In the genomic region with DNA sequence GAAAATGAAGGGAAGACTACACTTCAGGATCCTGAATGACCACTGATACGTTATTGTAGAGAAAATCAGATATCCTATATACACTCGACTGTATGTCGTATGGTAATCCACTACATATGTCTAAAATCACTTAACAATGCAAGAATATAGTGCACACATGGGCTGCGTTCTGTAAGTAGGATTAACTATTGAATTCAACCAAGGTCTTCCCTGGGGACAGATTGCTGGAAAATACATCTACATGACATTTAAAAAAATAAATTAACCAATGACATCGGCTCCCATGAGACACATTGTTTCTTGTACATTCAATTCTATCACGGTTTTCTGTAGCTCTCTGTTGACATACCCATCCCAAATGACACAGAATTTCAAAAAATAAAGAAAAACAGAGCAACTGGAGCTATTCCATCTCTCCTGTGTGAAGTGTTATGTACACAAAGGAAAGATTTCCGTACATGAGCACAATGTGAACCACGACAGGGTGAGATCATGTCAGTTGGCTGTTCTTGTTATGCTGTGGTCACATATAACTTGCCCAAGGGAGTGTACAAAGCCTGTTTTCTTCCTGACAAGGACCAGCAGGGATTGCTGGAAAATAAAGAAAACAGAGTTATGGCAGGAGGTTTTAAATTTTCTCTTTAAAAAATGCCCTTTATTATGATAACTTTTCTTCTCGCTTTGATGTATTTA, we compare ENCODE assay signal across 17 cellular contexts. TPM values are rescaled to one million over a fixed set of nuclear protein-coding genes. Genes with fewer than 3 reads are reported as not detected.
DNase-seq lines count a peak whose midpoint lies in the region; ATAC-seq and TF ChIP-seq lines count a peak whose summit lies in the region.
"Had no signal": no experiment of that assay in that cellular context is flagged by ENCODE, and none has a peak within 500 bp of the region (broad histone marks: within the 10 kb centered on the region; RNA-seq: fewer than 3 reads in every experiment).

No MANE protein-coding gene starts in this region.

- no peak for TF ChIP-seq POLR2A in uterus (IDR thresholded peaks at IDR 0.05)

- H4K20me1 ChIP-seq in SK-N-SH (ENCODE audit: insufficient read depth) (no peaks in the 10 kb centered on the region; the same call in 1 of the 2 replicates), hepatocyte (ENCODE audit: insufficient read depth, poor library complexity, severe bottlenecking) (no peaks in the 10 kb centered on the region), OCI-LY7 (ENCODE audit: insufficient read depth, low read length) (no peaks in the 10 kb centered on the region)

- TF ChIP-seq RAD21 in SK-N-SH (IDR thresholded peaks at IDR 0.05; ENCODE audit: low read length): no peak

- DNase-seq in SK-N-SH (no peak), choroid plexus epithelial cell (ENCODE audit: low read depth) (peak; percentile 26), hepatocyte (ENCODE audit: low spot score) (no peak), uterus (no peak), NCI-H128 (lab: John Stamatoyannopoulos, UW; ENCODE audit: unreplicated experiment) (no peak), OCI-LY7 (ENCODE audit: low spot score) (no peak), NCI-H2081 treated with DMSO at 0.1 percent for 48 hours (lab: John Stamatoyannopoulos, UW) (no peak)
- DNase-seq: 8988T; activated CD4-positive, alpha-beta memory T cell treated with anti-CD3 and anti-CD28 coated beads, Interleukin-2, amount 10 ng/mL, durations not matched to agents 7 days and 5 days; activated naive CD8-positive, alpha-beta T cell treated with anti-CD3 and anti-CD28 coated beads for 36 hours; activated T-cell treated with anti-CD3 and anti-CD28 coated beads, Interleukin-2, amount 50 U/mL, for 4 hours; kidney; NCI-H1694; NCI-H69; stimulated activated naive CD4-positive, alpha-beta T cell; WERI-Rb-1 had no signal

- H3K9ac ChIP-seq in SK-N-SH: no peak overlapping the region

- H3K9me3 ChIP-seq in SK-N-SH: no peaks in the 10 kb centered on the region
- H3K9me3 ChIP-seq in hepatocyte (ENCODE audit: low read depth): no peaks in the 10 kb centered on the region
- no peaks in the 10 kb centered on the region for H3K9me3 ChIP-seq in uterus
- H3K9me3 ChIP-seq in OCI-LY7 (ENCODE audit: low read length): no peaks in the 10 kb centered on the region

- no peaks in the 10 kb centered on the region for H3F3A ChIP-seq in SK-N-SH (replicated peaks; ENCODE audit: insufficient read depth)

- POLR2A ChIA-PET in SK-N-SH (lab: Yijun Ruan, JAX): no interaction called here
- POLR2A ChIA-PET in OCI-LY7 (lab: Charles Lee): no interaction called here

- no peak for TF ChIP-seq EP300 in SK-N-SH (IDR thresholded peaks at IDR 0.05; ENCODE audit: borderline replicate concordance in 1 of 2, low read depth in 1 of 2, low read length in 1 of 2)

- no TSS peak for BruUV-seq in OCI-LY7 (replicated peaks; lab: Mats Ljungman, UMichigan)

- CTCF ChIA-PET in SK-N-SH (lab: Yijun Ruan, JAX) (interaction anchor here (1.1 kb wide), 1 partner anchor 20 kb away, joined by 3 read pairs; no protein-coding TSS in a partner anchor), OCI-LY7 (lab: Charles Lee; ENCODE audit: unreplicated experiment) (no interaction called here)

- H3K27ac ChIP-seq in SK-N-SH (ENCODE audit: low read depth in 2 of 2, low read length in 1 of 2) (no peak overlapping the region; a peak in 1 of 4 replicates), hepatocyte (peak overlapping the region; percentile 72), uterus (peak overlapping the region; percentile 47 to 68), OCI-LY7 (ENCODE audit: low read depth, low read length, poor library complexity, severe bottlenecking) (no peak overlapping the region)
- H3K27ac ChIP-seq: WERI-Rb-1 had no signal

- H2AFZ ChIP-seq in SK-N-SH (ENCODE audit: low read depth) (0 out of 2 replicates have a peak overlapping the region, but pooled peaks have one; percentile 33), hepatocyte (no peak overlapping the region), OCI-LY7 (ENCODE audit: low read length) (no peak overlapping the region)

- no peak overlapping the region for H3K4me2 ChIP-seq in SK-N-SH
- H3K4me2 ChIP-seq in hepatocyte: no peak overlapping the region
- H3K4me2 ChIP-seq in OCI-LY7 (ENCODE audit: low read length): no peak overlapping the region

- TF ChIP-seq CTCF in SK-N-SH (IDR thresholded peaks at IDR 0.05) (no peak), choroid plexus epithelial cell (conservative IDR thresholded peaks at IDR 0.05; ENCODE audit: low read depth, low read length) (no peak), hepatocyte (IDR thresholded peaks at IDR 0.05; ENCODE audit: poor library complexity) (no peak), uterus (IDR thresholded peaks at IDR 0.05) (no peak), OCI-LY7 (conservative IDR thresholded peaks at IDR 0.05; ENCODE audit: low read length) (no peak)

- H3K4me3 ChIP-seq in SK-N-SH (ENCODE audit: low read depth in 2 of 2, low read length in 1 of 2): no peak overlapping the region
- no peak overlapping the region for H3K4me3 ChIP-seq in choroid plexus epithelial cell (ENCODE audit: low read depth, low read length)
- no peak overlapping the region for H3K4me3 ChIP-seq in hepatocyte
- H3K4me3 ChIP-seq in uterus: no peak overlapping the region
- no peak overlapping the region for H3K4me3 ChIP-seq in OCI-LY7 (ENCODE audit: low read depth, low read length, poor library complexity, severe bottlenecking)

- H3K27me3 ChIP-seq in SK-N-SH (ENCODE audit: insufficient read depth) (no peaks in the 10 kb centered on the region), hepatocyte (no peaks in the 10 kb centered on the region), uterus (no peaks in the 10 kb centered on the region)

- intact Hi-C loops in uterus (cut with DNase I; ENCODE audit: low total_unique reads) (no loop called here), OCI-LY7 (cut with micrococcal nuclease; ENCODE audit: unreplicated experiment) (no loop called here)

- ATAC-seq in SK-N-SH treated with all-trans-retinoic acid at 6 μM for 48 hours: no peak
- ATAC-seq: activated T-cell treated with anti-CD3 and anti-CD28 coated beads, Interleukin-2, amount 50 U/mL, for 4 hours had no signal

- H3K36me3 ChIP-seq in SK-N-SH (replicated peaks in 1 of 2; ENCODE audit: control insufficient read depth in 1 of 2, insufficient read depth in 2 of 2, low read length in 1 of 2): peaks cover 6% of the 10 kb centered on the region in 2 experiments
- H3K36me3 ChIP-seq in hepatocyte (replicated peaks; ENCODE audit: insufficient read depth, low read depth): no peaks in the 10 kb centered on the region
- H3K36me3 ChIP-seq in uterus: no peaks in the 10 kb centered on the region
- no peaks in the 10 kb centered on the region for H3K36me3 ChIP-seq in OCI-LY7 (ENCODE audit: insufficient read depth, low read length)
- H3K36me3 ChIP-seq: WERI-Rb-1 had no signal

- WGBS in SK-N-SH (ENCODE audit: low lambda C conversion rate): 62% methylated on average over 9 of the region's 9 CpGs
- 74% methylated on average over 9 of the region's 9 CpGs for WGBS in hepatocyte (ENCODE audit: low lambda C conversion rate, missing lambda C conversion rate)

- H3K9me2 ChIP-seq in SK-N-SH (no peaks in the 10 kb centered on the region), hepatocyte (replicated peaks; ENCODE audit: insufficient read depth) (no peaks in the 10 kb centered on the region), OCI-LY7 (ENCODE audit: insufficient read depth, low read length) (no peaks in the 10 kb centered on the region)

- H3K79me2 ChIP-seq in SK-N-SH (ENCODE audit: insufficient read depth) (no peaks in the 10 kb centered on the region), hepatocyte (no peaks in the 10 kb centered on the region), OCI-LY7 (ENCODE audit: insufficient read depth, low read depth, low read length) (no peaks in the 10 kb centered on the region)

- no peaks in the 10 kb centered on the region; a peak in 3 of 4 replicates for H3K4me1 ChIP-seq in SK-N-SH (ENCODE audit: control insufficient read depth in 1 of 2, insufficient read depth in 2 of 2, low read depth in 1 of 2, low read length in 1 of 2)
- H3K4me1 ChIP-seq in hepatocyte (ENCODE audit: insufficient read depth): no peaks in the 10 kb centered on the region
- no peaks in the 10 kb centered on the region for H3K4me1 ChIP-seq in uterus
- H3K4me1 ChIP-seq in OCI-LY7 (ENCODE audit: insufficient read depth, low read length, poor library complexity, severe bottlenecking): no peaks in the 10 kb centered on the region

TF ChIP-seq in SK-N-SH, 30 proteins besides CTCF, POLR2A, EP300 and RAD21 (continues in another document):
- TF ChIP-seq PBX3 (IDR thresholded peaks at IDR 0.05): no peak
- TF ChIP-seq ELF1 (IDR thresholded peaks at IDR 0.05): no peak
- no peak for TF ChIP-seq RFX5 (IDR thresholded peaks at IDR 0.05; ENCODE audit: low read length)
- no peak for TF ChIP-seq TAF1 (IDR thresholded peaks at IDR 0.05; ENCODE audit: borderline replicate concordance, low read depth, low read length)

TF ChIP-seq in SK-N-SH treated with all-trans-retinoic acid at 6 μM for 48 hours, 23 proteins besides CTCF, POLR2A, EP300 and RAD21 (continues in another document):
- TF ChIP-seq ARNTL (CRISPR knock-in tag; IDR thresholded peaks at IDR 0.05; ENCODE audit: borderline replicate concordance, low read depth) (no peak), OSR1 (CRISPR knock-in tag; IDR thresholded peaks at IDR 0.05) (no peak), RARB (CRISPR knock-in tag; IDR thresholded peaks at IDR 0.05) (no peak), ZFP3 (CRISPR knock-in tag; IDR thresholded peaks at IDR 0.05) (no peak), PPARA (CRISPR knock-in tag; IDR thresholded peaks at IDR 0.05; ENCODE audit: borderline replicate concordance) (no peak), ZNF70 (CRISPR knock-in tag; IDR thresholded peaks at IDR 0.05) (no peak)

RNA-seq across cellular contexts. Expression of gene ENOX2, which starts 6.0 kb away (rescaled TPM):
- polyA plus RNA-seq in SK-N-SH (2012; rRNA removed) (8.8 and 12.8 TPM in 2 replicates), hepatocyte (7.1 and 8.7 TPM in 2 replicates)
- polyA plus RNA-seq in SK-N-SH (2012; cell fraction: cytosol; rRNA removed): 12.2 TPM in 2 replicates
- polyA plus RNA-seq in SK-N-SH (2012; cell fraction: nucleus; rRNA removed): 2.9 and 6.3 TPM in 2 replicates
- total RNA-seq in hepatocyte (9.0 and 10.7 TPM in 2 replicates), uterus (10 to 100 TPM in 3 of 4 donors, 1 to 10 TPM in 1; 8.2 to 19.5 (median 14.8) TPM), OCI-LY7 (2022) (11.9 and 12.8 TPM in 2 replicates)
- total RNA-seq in OCI-LY7 (2014; rRNA removed; shearing (Covaris generic)): 5.0 and 5.3 TPM in 2 replicates

Comparison
In these comparisons a context has a peak if more than half of its experiments do, and no peak if none do; other contexts are left out.
1. H3K27ac ChIP-seq: peak in hepatocyte (single experiment) and uterus (2 of 2); none in SK-N-SH (0 of 2) and OCI-LY7 (single experiment).